6 cellular contexts compared by ENCODE assay signal in genomic region chr22:40701259-40701658, GRCh38. TPM values are rescaled to one million over a fixed set of nuclear protein-coding genes. Genes with fewer than 3 reads are reported as not detected.
"Had no signal": no experiment of that assay in that cellular context is flagged by ENCODE, and none has a peak within 500 bp of the region (broad histone marks: within the 10 kb centered on the region; RNA-seq: fewer than 3 reads in every experiment).

No MANE protein-coding gene starts in this region.

RNA-seq across cellular contexts. Expression of gene MCHR1, which starts 22.0 kb away (rescaled TPM):
- total RNA-seq: naive thymus-derived CD8-positive, alpha-beta T cell; natural killer cell treated with Interleukin-12 subunit alpha and Interleukin-12 subunit beta and Interleukin-15 and Interleukin-18, amount 100 ng/mL, for 72 hours; omental fat pad; osteocyte; pulmonary artery endothelial cell; upper lobe of right lung had no signal
